In genomic region chr17:45950888-45951287, GRCh38 we compare ENCODE assay signal across 26 cellular contexts. TPM values are rescaled to one million over a fixed set of nuclear protein-coding genes. Genes with fewer than 3 reads are reported as not detected.
DNase-seq lines count a peak whose midpoint lies in the region; ATAC-seq, FAIRE-seq and TF ChIP-seq lines count a peak whose summit lies in the region.
"Had no signal": no experiment of that assay in that cellular context is flagged by ENCODE, and none has a peak within 500 bp of the region (broad histone marks: within the 10 kb centered on the region; RNA-seq: fewer than 3 reads in every experiment).

No MANE protein-coding gene starts in this region.

- TF ChIP-seq POLR2A in K562 (conservative IDR thresholded peaks at IDR 0.05) (no peak), spleen (IDR thresholded peaks at IDR 0.05) (no peak)

- no peak overlapping the region for H3K9ac ChIP-seq in K562 (ENCODE audit: insufficient read depth in 1 of 2, low read depth in 2 of 2, low read length in 2 of 2)
- H3K9ac ChIP-seq: KMS-11 had no signal

- TF ChIP-seq RAD21 in K562 (CRISPR knock-in tag; conservative IDR thresholded peaks at IDR 0.05 in 1 of 2, IDR thresholded peaks at IDR 0.05 in 1 of 2): no peak

- H3K4me3 ChIP-seq in K562: no peak overlapping the region
- H3K4me3 ChIP-seq in spleen: no peak overlapping the region
- H3K4me3 ChIP-seq: SJSA1 had no signal

- H3K27me3 ChIP-seq in K562 (ENCODE audit: control insufficient read depth in 2 of 2, insufficient read depth in 2 of 2, low read length in 2 of 2) (peaks cover 8 to 23% of the 10 kb centered on the region in 2 experiments), spleen (replicated peaks in 1 of 7) (peaks cover 0 to 53% (median 13%) of the 10 kb centered on the region in 7 donors)

- in situ Hi-C loops in K562 (cut with MboI): no loop called here

- H3K4me1 ChIP-seq in K562 (replicated peaks in 1 of 2; ENCODE audit: control insufficient read depth in 2 of 2, insufficient read depth in 2 of 2, low read length in 2 of 2) (peaks cover 9 to 18% of the 10 kb centered on the region in 2 experiments), spleen (peaks cover 3 to 13% (median 11%) of the 10 kb centered on the region in 6 donors)

- H3K9me3 ChIP-seq in K562 (replicated peaks; ENCODE audit: control insufficient read depth, insufficient read depth, low read depth, low read length): no peaks in the 10 kb centered on the region
- H3K9me3 ChIP-seq in spleen: no peaks in the 10 kb centered on the region
- H3K9me3 ChIP-seq: SJSA1 had no signal

- no peak overlapping the region for H3K27ac ChIP-seq in K562 (ENCODE audit: extremely low read depth, low read depth, low read length)
- H3K27ac ChIP-seq in spleen: no peak overlapping the region
- H3K27ac ChIP-seq: KMS-11, SJSA1 had no signal

- CTCF ChIA-PET in K562 (lab: Yijun Ruan, JAX; ENCODE audit: low intra/inter-chr PET ratio): no interaction called here

- DNase-seq in Ammon's horn (ENCODE audit: low spot score) (peak; percentile 58), K562 (ENCODE audit: extremely low read depth in 1 of 4, low spot score in 3 of 4) (no peak), inferior parietal cortex (ENCODE audit: extremely low spot score) (peak; percentile 61), putamen (ENCODE audit: low spot score) (peak; percentile 54), spleen (no peak), NCI-H1417 treated with DMSO at 0.1 percent for 48 hours (lab: John Stamatoyannopoulos, UW) (no peak), NCI-H128 (lab: John Stamatoyannopoulos, UW; ENCODE audit: unreplicated experiment) (no peak)
- no peak for DNase-seq in activated CD4-positive, CD25-positive, alpha-beta regulatory T cell (lab: John Stamatoyannopoulos, UW)
- DNase-seq: 8988T, ACHN, DMS153, DND-41, IMR-90, NCI-H1092, NCI-H1436 treated with DMSO at 0.1 percent for 48 hours, NCI-H2029, NCI-H446 treated with DMSO at 0.1 percent for 48 hours, NCI-H526, Right ventricle myocardium superior, RPMI8226 had no signal

- 13% methylated on average over 8 of the region's 8 CpGs for WGBS in K562 (ENCODE audit: insufficient coverage, low coverage, missing lambda C conversion rate)
- 73 to 90% (median 85%) methylated on average over 8 of the region's 8 CpGs for WGBS in spleen, 5 donors

- H2AFZ ChIP-seq in K562 (ENCODE audit: low read depth, low read length): no peak overlapping the region

- BruUV-seq in K562 (replicated peaks; lab: Mats Ljungman, UMichigan): no TSS peak

- FAIRE-seq in K562 (lab: Jason Lieb, UNC): no peak
- FAIRE-seq: GM19239 had no signal

- POLR2A ChIA-PET in K562 (lab: Yijun Ruan, JAX): no interaction called here

- no peak for TF ChIP-seq EP300 in K562 (IDR thresholded peaks at IDR 0.05; ENCODE audit: low read length)

- no peaks in the 10 kb centered on the region for H3K36me3 ChIP-seq in K562 (ENCODE audit: control insufficient read depth, insufficient read depth, low read length)
- H3K36me3 ChIP-seq in spleen: no peaks in the 10 kb centered on the region
- H3K36me3 ChIP-seq: SJSA1 had no signal

- no peak for ATAC-seq in K562
- ATAC-seq: HCT116 had no signal

- no peaks in the 10 kb centered on the region for H3K79me2 ChIP-seq in K562 (ENCODE audit: control insufficient read depth, insufficient read depth, low read length)

- intact Hi-C loops in K562 (cut with micrococcal nuclease): no loop called here
- intact Hi-C loops in spleen (cut with DNase I; ENCODE audit: low total_unique reads): no loop called here

- no peaks in the 10 kb centered on the region for H3K9me1 ChIP-seq in K562 (ENCODE audit: control insufficient read depth, insufficient read depth, low read length)

- H4K20me1 ChIP-seq in K562 (replicated peaks; ENCODE audit: control insufficient read depth, insufficient read depth, low read length): no peaks in the 10 kb centered on the region

- TF ChIP-seq CTCF in K562 (IDR thresholded peaks at IDR 0.05 in 2 of 3, conservative IDR thresholded peaks at IDR 0.05 in 1 of 3; ENCODE audit: insufficient read depth in 2 of 3, low read depth in 1 of 3, low read length in 3 of 3): no peak
- TF ChIP-seq CTCF in spleen (IDR thresholded peaks at IDR 0.05 in 8 of 11, conservative IDR thresholded peaks at IDR 0.05 in 3 of 11): no peak

- H3K4me2 ChIP-seq in K562 (ENCODE audit: insufficient read depth, low read length): no peak overlapping the region
- H3K4me2 ChIP-seq: KMS-11 had no signal

TF ChIP-seq in K562, 482 proteins besides CTCF, POLR2A, EP300 and RAD21:
- TF ChIP-seq USF1 (CRISPR knock-in tag; IDR thresholded peaks at IDR 0.05): peak; percentile 34; the same call in 1 of the 2 replicates
- peak; percentile 21; the same call in 1 of the 2 replicates for TF ChIP-seq L3MBTL2 (IDR thresholded peaks at IDR 0.05)
- no peak for TF ChIP-seq KAT7 (CRISPR knock-in tag; IDR thresholded peaks at IDR 0.05; ENCODE audit: borderline replicate concordance)
- no peak for TF ChIP-seq POLR3A (IDR thresholded peaks at IDR 0.05; ENCODE audit: borderline replicate concordance, extremely low read depth, insufficient read depth, insufficient read length)

RNA-seq across cellular contexts. Expression of gene STH, which starts 48.2 kb away (rescaled TPM):
- 1.4 TPM in 1 of 2 replicates, not detected in the other for total RNA-seq in K562 (2011; cell fraction: chromatin; rRNA removed; ENCODE audit: low replicate concordance)
- not detected in 2 replicates for total RNA-seq in K562 (2011; cell fraction: nucleolus; rRNA removed)
- not detected in 2 replicates for total RNA-seq in K562 (2011; cell fraction: nucleoplasm; rRNA removed)
- total RNA-seq in K562 (2014; rRNA removed) (not detected in 2 replicates), K562 (2014; rRNA removed; fragmentation: Illumina TruSeq; extraction: Trizol) (not detected in 2 replicates), K562 (2015; rRNA removed; fragmentation: Illumina TruSeq; extraction: Trizol) (not detected in 2 replicates), K562 (2021) (not detected in 2 replicates), spleen (not detected)
- polyA plus RNA-seq in K562 (2011; rRNA removed) (not detected in 2 replicates), K562 (2014; fragmentation: Illumina TruSeq; extraction: Trizol) (not detected in 2 replicates), K562 (2014; fragmentation: Nextera tagmentation; extraction: Ambion mirVana) (not detected), K562 (2014; rRNA removed) (not detected in 2 replicates), spleen (not detected)
- not detected in 2 replicates for polyA plus RNA-seq in K562 (2011; cell fraction: cytosol; rRNA removed)
- polyA plus RNA-seq in K562 (2011; cell fraction: nucleus; rRNA removed): not detected in 2 replicates
- polyA plus RNA-seq in K562 (2012): not detected in 2 replicates
- polyA minus RNA-seq in K562 (2011; rRNA and poly(A)+ RNA removed): 0.70 TPM in 1 of 2 replicates, not detected in the other
- polyA minus RNA-seq in K562 (2011; cell fraction: cytosol; rRNA and poly(A)+ RNA removed): not detected in 2 replicates
- polyA minus RNA-seq in K562 (2011; cell fraction: nucleus; rRNA and poly(A)+ RNA removed): not detected in 2 replicates
- total RNA-seq: H4, IMR-90, Right ventricle myocardium superior, SJSA1 had no signal
- polyA plus RNA-seq: BJ, IMR-90 had no signal

RNA-seq across cellular contexts. Expression of gene MAPT, which starts 56.5 kb away (rescaled TPM):
- total RNA-seq in K562 (2011; cell fraction: chromatin; rRNA removed; ENCODE audit: low replicate concordance): 2.1 and 2.2 TPM in 2 replicates
- 0.92 and 1.2 TPM in 2 replicates for total RNA-seq in K562 (2011; cell fraction: nucleolus; rRNA removed)
- 1.1 and 1.5 TPM in 2 replicates for total RNA-seq in K562 (2011; cell fraction: nucleoplasm; rRNA removed)
- total RNA-seq in K562 (2014; rRNA removed): 0.45 and 0.54 TPM in 2 replicates
- total RNA-seq in K562 (2014; rRNA removed; fragmentation: Illumina TruSeq; extraction: Trizol): 0.16 and 0.18 TPM in 2 replicates
- 0.29 and 0.49 TPM in 2 replicates for total RNA-seq in K562 (2015; rRNA removed; fragmentation: Illumina TruSeq; extraction: Trizol)
- total RNA-seq in K562 (2021): 0.83 and 1.1 TPM in 2 replicates
- 0.31 and 0.36 TPM in 2 replicates for polyA plus RNA-seq in K562 (2011; rRNA removed)
- 0.15 and 0.31 TPM in 2 replicates for polyA plus RNA-seq in K562 (2011; cell fraction: cytosol; rRNA removed)
- polyA plus RNA-seq in K562 (2011; cell fraction: nucleus; rRNA removed): 0.32 and 0.47 TPM in 2 replicates
- polyA plus RNA-seq in K562 (2012): 1.9 and 4.6 TPM in 2 replicates
- 0.58 and 1.1 TPM in 2 replicates for polyA plus RNA-seq in K562 (2014; fragmentation: Illumina TruSeq; extraction: Trizol)
- polyA plus RNA-seq in K562 (2014; fragmentation: Nextera tagmentation; extraction: Ambion mirVana): under 1 TPM; 0.04 to 0.14 TPM
- 0.45 and 0.90 TPM in 2 replicates for polyA plus RNA-seq in K562 (2014; rRNA removed)
- polyA minus RNA-seq in K562 (2011; rRNA and poly(A)+ RNA removed): 0.35 and 0.42 TPM in 2 replicates
- polyA minus RNA-seq in K562 (2011; cell fraction: cytosol; rRNA and poly(A)+ RNA removed): 0.36 and 0.86 TPM in 2 replicates
- 0.40 and 0.44 TPM in 2 replicates for polyA minus RNA-seq in K562 (2011; cell fraction: nucleus; rRNA and poly(A)+ RNA removed)
- total RNA-seq in spleen: 1 to 10 TPM in 3 of 7 donors, under 1 TPM in 4; 0.32 to 1.6 (median 0.68) TPM
- polyA plus RNA-seq in spleen: under 1 TPM; 0.15 to 0.32 (median 0.20) TPM

Comparison
In these comparisons a context has a peak if more than half of its experiments do, and no peak if none do; other contexts are left out.
1. DNase-seq: peak in Ammon's horn (single experiment), inferior parietal cortex (single experiment) and putamen (single experiment); none in K562 (0 of 4), activated CD4-positive, CD25-positive, alpha-beta regulatory T cell (0 of 4), spleen (single experiment), NCI-H1417 treated with DMSO at 0.1 percent for 48 hours (single experiment) and NCI-H128 (single experiment).